Comparison of ENCODE assay signal across 19 cellular contexts in the genomic region with DNA sequence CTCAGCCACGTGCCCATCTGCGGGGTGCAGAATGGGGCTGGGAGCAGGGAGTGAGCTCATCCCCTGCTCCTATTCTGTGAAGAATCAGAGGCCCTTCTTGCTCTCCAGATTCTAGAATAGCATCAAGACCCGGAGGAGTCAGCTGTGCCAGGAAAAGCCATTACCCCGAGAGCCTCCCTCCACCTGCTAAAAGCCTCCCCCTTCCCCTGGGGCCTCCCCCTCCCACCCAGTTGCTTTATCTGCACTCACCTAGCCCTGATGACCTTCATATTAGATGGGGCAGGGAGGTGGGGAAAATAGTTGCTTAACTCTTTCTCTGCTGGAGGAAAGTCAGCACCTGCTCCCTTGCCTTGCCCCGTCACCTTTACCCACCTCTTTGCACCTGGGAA. TPM values are rescaled to one million over a fixed set of nuclear protein-coding genes. Genes with fewer than 3 reads are reported as not detected.
"Had no signal": no experiment of that assay in that cellular context is flagged by ENCODE, and none has a peak within 500 bp of the region (broad histone marks: within the 10 kb centered on the region; RNA-seq: fewer than 3 reads in every experiment).

No MANE protein-coding gene starts in this region.

- H3K4me1 ChIP-seq: esophagus squamous epithelium, foreskin keratinocyte, sigmoid colon had no signal

- ATAC-seq: activated T-helper 17 cell treated with anti-CD3 and anti-CD28 coated beads, Interleukin-2, amount 50 U/mL, for 72 hours; foreskin keratinocyte; left lobe of liver; mucosa of descending colon; natural killer cell had no signal

- DNase-seq: activated B cell treated with CpG ODN at 0.5 μM for 24 hours; activated CD4-positive, alpha-beta T cell treated with anti-CD3 and anti-CD28 coated beads, Interleukin-2, amount 10 ng/mL, durations not matched to agents 7 days and 5 days; activated CD8-positive, alpha-beta memory T cell treated with anti-CD3 and anti-CD28 coated beads for 24 hours; activated naive CD4-positive, alpha-beta T cell treated with anti-CD3 and anti-CD28 coated beads for 36 hours; activated T-cell treated with anti-CD3 and anti-CD28 coated beads for 4 hours; esophagus squamous epithelium; foreskin keratinocyte; head of caudate nucleus; mucosa of descending colon; natural killer cell; sigmoid colon; stimulated activated CD4-positive, alpha-beta T cell treated with anti-CD3 and anti-CD28 coated beads, Interleukin-12 subunit alpha, Interleukin-12 subunit beta, amount 100 ng/mL, for 4 hours; stimulated activated naive CD4-positive, alpha-beta T cell; trophoblast cell had no signal

- H3K27ac Mint-ChIP-seq: activated B cell treated with CpG ODN at 0.5 μM for 24 hours; activated CD4-positive, alpha-beta T cell treated with anti-CD3 and anti-CD28 coated beads, Interleukin-2, amount 10 ng/mL, durations not matched to agents 7 days and 5 days; activated naive CD4-positive, alpha-beta T cell treated with anti-CD3 and anti-CD28 coated beads for 36 hours; activated T-helper 17 cell treated with anti-CD3 and anti-CD28 coated beads, Interleukin-2, amount 50 U/mL, for 72 hours; natural killer cell had no signal

- H3K36me3 ChIP-seq: esophagus squamous epithelium, sigmoid colon had no signal

- H3K27ac ChIP-seq: esophagus squamous epithelium, foreskin keratinocyte, sigmoid colon had no signal

- H3K36me3 Mint-ChIP-seq: natural killer cell had no signal

- H3K4me1 Mint-ChIP-seq: activated B cell treated with CpG ODN at 0.5 μM for 24 hours; activated CD4-positive, alpha-beta T cell treated with anti-CD3 and anti-CD28 coated beads, Interleukin-2, amount 10 ng/mL, durations not matched to agents 7 days and 5 days; activated T-helper 17 cell treated with anti-CD3 and anti-CD28 coated beads, Interleukin-2, amount 50 U/mL, for 72 hours; natural killer cell had no signal

- H3K9me3 Mint-ChIP-seq: activated B cell treated with CpG ODN at 0.5 μM for 24 hours; activated CD4-positive, alpha-beta T cell treated with anti-CD3 and anti-CD28 coated beads, Interleukin-2, amount 10 ng/mL, durations not matched to agents 7 days and 5 days; activated naive CD4-positive, alpha-beta T cell treated with anti-CD3 and anti-CD28 coated beads for 36 hours; activated T-helper 17 cell treated with anti-CD3 and anti-CD28 coated beads, Interleukin-2, amount 50 U/mL, for 72 hours; natural killer cell had no signal

- H3K9me3 ChIP-seq: esophagus squamous epithelium, mucosa of descending colon, sigmoid colon had no signal

- H3K4me3 Mint-ChIP-seq: activated B cell treated with CpG ODN at 0.5 μM for 24 hours; activated CD4-positive, alpha-beta T cell treated with anti-CD3 and anti-CD28 coated beads, Interleukin-2, amount 10 ng/mL, durations not matched to agents 7 days and 5 days; activated naive CD4-positive, alpha-beta T cell treated with anti-CD3 and anti-CD28 coated beads for 36 hours; activated T-helper 17 cell treated with anti-CD3 and anti-CD28 coated beads, Interleukin-2, amount 50 U/mL, for 72 hours; natural killer cell had no signal

- H3K4me3 ChIP-seq: esophagus squamous epithelium, mucosa of descending colon, sigmoid colon had no signal

RNA-seq across cellular contexts. Expression of a gene that starts 23.2 kb away (rescaled TPM):
- total RNA-seq: activated B cell treated with CpG ODN at 0.5 μM for 24 hours; activated CD4-positive, alpha-beta T cell treated with anti-CD3 and anti-CD28 coated beads, Interleukin-2, amount 10 ng/mL, durations not matched to agents 7 days and 5 days; activated naive CD4-positive, alpha-beta T cell treated with anti-CD3 and anti-CD28 coated beads for 36 hours; activated T-helper 17 cell treated with anti-CD3 and anti-CD28 coated beads, Interleukin-2, amount 50 U/mL, for 72 hours; cardiac septum; esophagus squamous epithelium; foreskin keratinocyte; left lobe of liver; natural killer cell; osteoblast; pulmonary artery endothelial cell; sigmoid colon had no signal
- polyA plus RNA-seq: foreskin keratinocyte had no signal

RNA-seq across cellular contexts. Expression of a gene that starts 56.7 kb away (rescaled TPM):
- total RNA-seq: activated B cell treated with CpG ODN at 0.5 μM for 24 hours; activated CD4-positive, alpha-beta T cell treated with anti-CD3 and anti-CD28 coated beads, Interleukin-2, amount 10 ng/mL, durations not matched to agents 7 days and 5 days; activated naive CD4-positive, alpha-beta T cell treated with anti-CD3 and anti-CD28 coated beads for 36 hours; activated T-helper 17 cell treated with anti-CD3 and anti-CD28 coated beads, Interleukin-2, amount 50 U/mL, for 72 hours; foreskin keratinocyte; left lobe of liver; natural killer cell; pulmonary artery endothelial cell had no signal
- polyA plus RNA-seq: foreskin keratinocyte had no signal
